In the genomic region with DNA sequence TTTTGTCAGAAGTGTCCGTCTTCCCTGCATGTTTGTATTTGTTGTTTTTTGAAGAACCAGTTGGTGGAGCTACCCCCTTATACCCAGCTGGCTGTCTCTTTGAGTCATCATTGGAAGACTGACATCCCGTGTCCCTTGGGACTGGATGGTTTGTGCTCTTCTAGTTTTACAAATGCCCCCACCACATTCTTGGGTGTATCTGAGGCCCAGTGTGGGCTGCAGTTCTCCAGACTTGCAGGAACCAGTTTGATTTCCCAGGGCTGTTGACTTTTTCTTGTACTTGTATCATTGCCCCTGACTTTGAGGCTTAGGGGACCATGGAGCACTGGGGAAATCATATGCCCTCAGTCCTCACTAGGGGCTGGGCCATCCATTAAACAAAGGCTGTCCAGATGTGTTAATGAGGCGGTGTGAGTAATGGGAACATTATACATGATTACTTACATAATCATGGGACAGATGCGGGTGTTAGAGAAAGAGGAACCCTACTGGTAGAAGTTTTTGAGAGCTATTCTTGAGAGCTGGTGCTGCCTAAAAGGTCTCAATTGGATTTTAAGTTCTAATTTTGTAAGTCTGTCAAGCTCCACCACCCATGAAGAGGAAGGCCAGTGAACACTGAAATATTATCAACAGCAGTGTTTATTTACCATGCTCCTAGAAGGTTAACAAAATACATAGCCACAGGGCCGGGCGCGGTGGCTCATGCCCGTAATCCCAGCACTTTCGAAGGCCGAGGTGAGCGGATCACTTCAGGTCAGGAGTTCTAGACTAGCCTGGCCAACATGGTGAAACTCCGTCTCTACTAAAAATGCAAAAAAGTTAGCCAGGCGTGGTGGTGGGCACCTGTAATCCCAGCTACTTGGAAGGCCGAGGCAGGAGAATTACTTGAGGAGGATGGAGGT, we compare ENCODE assay signal across 8 cellular contexts. TPM values are rescaled to one million over a fixed set of nuclear protein-coding genes. Genes with fewer than 3 reads are reported as not detected.
DNase-seq lines count a peak whose midpoint lies in the region; ATAC-seq and TF ChIP-seq lines count a peak whose summit lies in the region.

No MANE protein-coding gene starts in this region.

- H3K4me3 Mint-ChIP-seq in activated T-cell treated with anti-CD3 and anti-CD28 coated beads, Interleukin-2, amount 50 U/mL, for 24 hours, result peak overlapping the region; percentile 96
- peak overlapping the region; percentile 28 for H3K4me3 Mint-ChIP-seq in activated B cell treated with CpG ODN at 0.5 μM for 24 hours

- no peaks in the 10 kb centered on the region for H3K27me3 ChIP-seq in testis

- no peak for DNase-seq in activated T-cell treated with anti-CD3 and anti-CD28 coated beads, Interleukin-2, amount 50 U/mL, for 24 hours
- no peak for DNase-seq in activated T-cell treated with anti-CD3 and anti-CD28 coated beads, Interleukin-2, amount 50 U/mL, for 1 hour
- DNase-seq in activated B cell treated with CpG ODN at 0.5 μM for 24 hours (no peak), myocyte (ENCODE audit: low read depth) (peak; percentile 91), testis (no peak), Right ventricle myocardium inferior (ENCODE audit: missing footprints) (no peak)

- no peaks in the 10 kb centered on the region for H3K36me3 ChIP-seq in testis (ENCODE audit: low read depth, missing control alignments)

- H3K9me3 ChIP-seq in testis, result no peaks in the 10 kb centered on the region

- H3K4me3 ChIP-seq in testis, result no peak overlapping the region

- intact Hi-C loops in activated B cell treated with CpG ODN at 0.5 μM for 24 hours (cut with micrococcal nuclease), result loop anchor here (1.0 to 2.0 kb wide), 5 partner anchors 8 to 136 kb away; a partner anchor contains a TSS
- intact Hi-C loops in testis (cut with DNase I; ENCODE audit: low total_unique reads), result no loop called here
- intact Hi-C loops in Right ventricle myocardium inferior (cut with DNase I), result no loop called here

- 90 to 91% methylated on average over 14 of the region's 14 CpGs for WGBS in testis, 2 donors

- H3K4me1 ChIP-seq in testis, result peaks cover 36% of the 10 kb centered on the region

- no peaks in the 10 kb centered on the region for H3K27me3 Mint-ChIP-seq in activated T-cell treated with anti-CD3 and anti-CD28 coated beads, Interleukin-2, amount 50 U/mL, for 24 hours
- H3K27me3 Mint-ChIP-seq in activated B cell treated with CpG ODN at 0.5 μM for 24 hours, result no peaks in the 10 kb centered on the region

- POLR2A ChIA-PET in activated B cell treated with CpG ODN at 0.5 μM for 24 hours (lab: Charles Lee), result interaction anchor here (0.5 to 3.0 kb wide), 11 partner anchors 9 to 538 kb away, joined by 3 to 24 read pairs (median 6); a partner anchor contains a TSS

- TF ChIP-seq POLR2A in testis (IDR thresholded peaks at IDR 0.05), result no peak

- H3K4me1 Mint-ChIP-seq in activated T-cell treated with anti-CD3 and anti-CD28 coated beads, Interleukin-2, amount 50 U/mL, for 24 hours (ENCODE audit: low read depth), result peaks cover 100% of the 10 kb centered on the region
- peaks cover 99% of the 10 kb centered on the region for H3K4me1 Mint-ChIP-seq in activated B cell treated with CpG ODN at 0.5 μM for 24 hours

- no peak overlapping the region for H3K27ac ChIP-seq in testis

- no peaks in the 10 kb centered on the region for H3K9me3 Mint-ChIP-seq in activated T-cell treated with anti-CD3 and anti-CD28 coated beads, Interleukin-2, amount 50 U/mL, for 24 hours
- H3K9me3 Mint-ChIP-seq in activated B cell treated with CpG ODN at 0.5 μM for 24 hours, result no peaks in the 10 kb centered on the region

- peak; percentile 40 for ATAC-seq in HG03342 (IDR thresholded peaks at IDR 0.05; ENCODE audit: unreplicated experiment)
- peak; percentile 67 for ATAC-seq in activated B cell treated with CpG ODN at 0.5 μM for 24 hours (ENCODE audit: low read depth)
- no peak for ATAC-seq in HG02678 (IDR thresholded peaks at IDR 0.05; ENCODE audit: unreplicated experiment)
- no peak for ATAC-seq in Right ventricle myocardium inferior

- peak overlapping the region; percentile 98 for H3K27ac Mint-ChIP-seq in activated T-cell treated with anti-CD3 and anti-CD28 coated beads, Interleukin-2, amount 50 U/mL, for 24 hours
- peak overlapping the region; percentile 84 for H3K27ac Mint-ChIP-seq in activated B cell treated with CpG ODN at 0.5 μM for 24 hours

- CTCF ChIA-PET in activated B cell treated with CpG ODN at 0.5 μM for 24 hours (lab: Charles Lee), result interaction anchor here (0.9 to 1.5 kb wide), 6 partner anchors 12 to 186 kb away, joined by 3 to 7 read pairs (median 4); no protein-coding TSS in a partner anchor

- TF ChIP-seq CTCF in activated B cell treated with CpG ODN at 0.5 μM for 24 hours (IDR thresholded peaks at IDR 0.05) (no peak), testis (IDR thresholded peaks at IDR 0.05) (no peak)

- H3K36me3 Mint-ChIP-seq in activated T-cell treated with anti-CD3 and anti-CD28 coated beads, Interleukin-2, amount 50 U/mL, for 24 hours (ENCODE audit: low read depth), result peaks cover 90% of the 10 kb centered on the region
- H3K36me3 Mint-ChIP-seq in activated B cell treated with CpG ODN at 0.5 μM for 24 hours (ENCODE audit: low read depth), result peaks cover 6% of the 10 kb centered on the region

RNA-seq across cellular contexts. Expression of a gene that starts 8.5 kb away (rescaled TPM):
- 27.0 and 28.5 TPM in 2 replicates for total RNA-seq in activated B cell treated with CpG ODN at 0.5 μM for 24 hours
- 8.6 and 10.1 TPM in 2 replicates for total RNA-seq in myocyte
- polyA plus RNA-seq in myocyte (2012), result 2.4 TPM
- total RNA-seq in testis, result 10 to 100 TPM; 53.7 to 60.8 TPM
- 36.1 TPM for polyA plus RNA-seq in testis (ENCODE audit: insufficient read depth, low read depth, low replicate concordance)
- 8.4 TPM for total RNA-seq in Right ventricle myocardium inferior

Comparison
In these comparisons a context has a peak if more than half of its experiments do, and no peak if none do; other contexts are left out.
1. ATAC-seq: peak in HG03342 (single experiment) and activated B cell treated with CpG ODN at 0.5 μM for 24 hours (single experiment); none in HG02678 (single experiment) and Right ventricle myocardium inferior (single experiment).